In genomic region chr1:64129708-64130107, GRCh38 we compare ENCODE assay signal across 18 cellular contexts.
DNase-seq lines count a peak whose midpoint lies in the region; ATAC-seq and TF ChIP-seq lines count a peak whose summit lies in the region.
"Had no signal": no experiment of that assay in that cellular context is flagged by ENCODE, and none has a peak within 500 bp of the region (broad histone marks: within the 10 kb centered on the region; RNA-seq: fewer than 3 reads in every experiment).

No MANE protein-coding gene starts in this region.

- no peak for TF ChIP-seq POLR2A in heart left ventricle (IDR thresholded peaks at IDR 0.05)

- TF ChIP-seq CTCF in cardiac muscle cell (IDR thresholded peaks at IDR 0.05; ENCODE audit: low read depth, low read length) (no peak), heart left ventricle (IDR thresholded peaks at IDR 0.05) (no peak), fibroblast of the aortic adventitia (IDR thresholded peaks at IDR 0.05; ENCODE audit: insufficient read depth, low read length) (no peak), osteocyte (IDR thresholded peaks at IDR 0.05) (no peak)

- no peak overlapping the region for H3K4me3 Mint-ChIP-seq in osteocyte (ENCODE audit: unreplicated experiment)
- H3K4me3 Mint-ChIP-seq: CD4-positive, alpha-beta T cell; HFFc6 had no signal

- 54 to 76% (median 61%) methylated on average over 5 of the region's 5 CpGs for WGBS in heart left ventricle, 4 donors

- DNase-seq in cardiac muscle cell (ENCODE audit: low read depth in 1 of 2, low spot score in 1 of 2) (no peak), heart left ventricle (no peak), fibroblast of the aortic adventitia (ENCODE audit: low read depth) (peak; percentile 26), osteocyte (ENCODE audit: extremely low spot score, unreplicated experiment) (no peak)
- no peak for DNase-seq in activated naive CD4-positive, alpha-beta T cell treated with anti-CD3 and anti-CD28 coated beads, Interleukin-2, amount 50 U/mL, for 16 hours
- DNase-seq in activated effector memory CD4-positive, alpha-beta T cell treated with Interleukin-2 at 50 U/mL for 16 hours: no peak
- DNase-seq: AML-193; Caco-2; CD4-positive, alpha-beta T cell; GOT3; H7; HFFc6 had no signal

- intact Hi-C loops in heart left ventricle (cut with DNase I): loop anchor here in 9 of 10 donors (5.0 to 10.0 kb wide), 12 partner anchors 75 to 515 kb away; partner anchors contain the start of gene ROR1 (in 5 of the 9)

- H3K27ac ChIP-seq in cardiac muscle cell: peak overlapping the region; percentile 37
- H3K27ac ChIP-seq in heart left ventricle: peak overlapping the region in 1 of 12 donors; percentile 52
- H3K27ac ChIP-seq: 22Rv1, A549, C4-2B had no signal

- H3K27me3 Mint-ChIP-seq in osteocyte (ENCODE audit: unreplicated experiment): no peaks in the 10 kb centered on the region
- H3K27me3 Mint-ChIP-seq: CD4-positive, alpha-beta T cell had no signal

- H3K4me1 ChIP-seq in cardiac muscle cell (ENCODE audit: low read depth) (peaks cover 20% of the 10 kb centered on the region), heart left ventricle (peaks cover 0 to 26% (median 2%) of the 10 kb centered on the region in 12 donors)
- H3K4me1 ChIP-seq: Caco-2 had no signal

- ATAC-seq in heart left ventricle (no peak), HG03378 (IDR thresholded peaks at IDR 0.05; ENCODE audit: unreplicated experiment) (no peak), GM19395 (IDR thresholded peaks at IDR 0.05; ENCODE audit: unreplicated experiment) (no peak)
- ATAC-seq: A549, HCT116 had no signal

- no peaks in the 10 kb centered on the region for H3K36me3 Mint-ChIP-seq in osteocyte (ENCODE audit: unreplicated experiment)

- H3K4me1 Mint-ChIP-seq in osteocyte (ENCODE audit: unreplicated experiment): peaks cover 33% of the 10 kb centered on the region

- no peak overlapping the region for H3K4me3 ChIP-seq in cardiac muscle cell
- H3K4me3 ChIP-seq in heart left ventricle: no peak overlapping the region
- H3K4me3 ChIP-seq in fibroblast of the aortic adventitia (ENCODE audit: low read depth, low read length): no peak overlapping the region
- H3K4me3 ChIP-seq: A549 had no signal

- H3K9me3 ChIP-seq in cardiac muscle cell (ENCODE audit: low read depth): no peaks in the 10 kb centered on the region
- no peaks in the 10 kb centered on the region for H3K9me3 ChIP-seq in heart left ventricle
- H3K9me3 ChIP-seq: A549, Caco-2 had no signal

- no peaks in the 10 kb centered on the region for H3K9me3 Mint-ChIP-seq in osteocyte (ENCODE audit: unreplicated experiment)
- H3K9me3 Mint-ChIP-seq: CD4-positive, alpha-beta T cell; HFFc6 had no signal

- H3K27me3 ChIP-seq in cardiac muscle cell (no peaks in the 10 kb centered on the region), heart left ventricle (no peaks in the 10 kb centered on the region)

- peak overlapping the region; percentile 23 for H3K27ac Mint-ChIP-seq in osteocyte (ENCODE audit: unreplicated experiment)
- H3K27ac Mint-ChIP-seq: CD4-positive, alpha-beta T cell; HFFc6 had no signal

- no peaks in the 10 kb centered on the region for H3K36me3 ChIP-seq in cardiac muscle cell
- no peaks in the 10 kb centered on the region for H3K36me3 ChIP-seq in heart left ventricle
